24 cellular contexts compared by ENCODE assay signal in genomic region chr20:4267242-4267641, GRCh38. TPM values are rescaled to one million over a fixed set of nuclear protein-coding genes. Genes with fewer than 3 reads are reported as not detected.
"Had no signal": no experiment of that assay in that cellular context is flagged by ENCODE, and none has a peak within 500 bp of the region (broad histone marks: within the 10 kb centered on the region; RNA-seq: fewer than 3 reads in every experiment).

No MANE protein-coding gene starts in this region.

- DNase-seq: activated B cell treated with CpG ODN at 0.5 μM for 24 hours; activated CD4-positive, alpha-beta T cell treated with anti-CD3 and anti-CD28 coated beads for 1 hour; activated CD4-positive, alpha-beta T cell treated with anti-CD3 and anti-CD28 coated beads, Interleukin-2, amount 10 ng/mL, durations not matched to agents 24 days and 14 days; activated CD4-positive, alpha-beta T cell treated with anti-CD3 and anti-CD28 coated beads, Interleukin-2, amount 50 U/mL, for 48 hours; activated CD8-positive, alpha-beta memory T cell treated with anti-CD3 and anti-CD28 coated beads, Interleukin-2, amount 10 ng/mL, durations not matched to agents 7 days and 5 days; activated effector memory CD4-positive, alpha-beta T cell treated with anti-CD3 and anti-CD28 coated beads, Interleukin-2, amount 50 U/mL, for 16 hours; activated naive CD4-positive, alpha-beta T cell treated with Interleukin-2 at 50 U/mL for 16 hours; activated T-cell treated with anti-CD3 and anti-CD28 coated beads, Interleukin-2, amount 50 U/mL, for 24 hours; amygdala; NCI-H1048; NCI-H146; NCI-H187 treated with DMSO at 0.1 percent for 48 hours; NCI-H2081 treated with DMSO at 0.1 percent for 48 hours; NCI-H345; NCI-H510A; NCI-H526 treated with DMSO at 0.1 percent for 48 hours had no signal

- H3K4me3 Mint-ChIP-seq: activated B cell treated with CpG ODN at 0.5 μM for 24 hours; activated CD4-positive, alpha-beta T cell treated with anti-CD3 and anti-CD28 coated beads, Interleukin-2, amount 10 ng/mL, durations not matched to agents 24 days and 14 days; activated CD8-positive, alpha-beta memory T cell treated with anti-CD3 and anti-CD28 coated beads, Interleukin-2, amount 10 ng/mL, durations not matched to agents 7 days and 5 days; activated naive CD8-positive, alpha-beta T cell; activated T-cell treated with anti-CD3 and anti-CD28 coated beads, Interleukin-2, amount 50 U/mL, for 24 hours; brain; central memory CD8-positive, alpha-beta T cell; T-helper 1 cell treated with Interleukin-12 subunit alpha and Interleukin-12 subunit beta and Interleukin-4 antibody, amounts not matched to agents 30 μg/mL and 1 μg/mL, for 36 hours had no signal

- H3K27ac ChIP-seq: SK-N-MC had no signal

- H3K36me3 Mint-ChIP-seq: activated CD8-positive, alpha-beta memory T cell treated with anti-CD3 and anti-CD28 coated beads, Interleukin-2, amount 10 ng/mL, durations not matched to agents 7 days and 5 days; activated naive CD8-positive, alpha-beta T cell; brain had no signal

- H3K27ac Mint-ChIP-seq: activated B cell treated with CpG ODN at 0.5 μM for 24 hours; activated CD4-positive, alpha-beta T cell treated with anti-CD3 and anti-CD28 coated beads, Interleukin-2, amount 10 ng/mL, durations not matched to agents 24 days and 14 days; activated CD8-positive, alpha-beta memory T cell treated with anti-CD3 and anti-CD28 coated beads, Interleukin-2, amount 10 ng/mL, durations not matched to agents 7 days and 5 days; activated naive CD8-positive, alpha-beta T cell; activated T-cell treated with anti-CD3 and anti-CD28 coated beads, Interleukin-2, amount 50 U/mL, for 24 hours; brain; T-helper 1 cell treated with Interleukin-12 subunit alpha and Interleukin-12 subunit beta and Interleukin-4 antibody, amounts not matched to agents 30 μg/mL and 1 μg/mL, for 36 hours had no signal

- H3K4me1 Mint-ChIP-seq: activated B cell treated with CpG ODN at 0.5 μM for 24 hours; activated CD4-positive, alpha-beta T cell treated with anti-CD3 and anti-CD28 coated beads, Interleukin-2, amount 10 ng/mL, durations not matched to agents 24 days and 14 days; activated CD8-positive, alpha-beta memory T cell treated with anti-CD3 and anti-CD28 coated beads, Interleukin-2, amount 10 ng/mL, durations not matched to agents 7 days and 5 days; brain; central memory CD8-positive, alpha-beta T cell had no signal

- H3K4me3 ChIP-seq: SK-N-MC had no signal

RNA-seq across cellular contexts. Expression of gene ADRA1D, which starts 18.2 kb away (rescaled TPM):
- total RNA-seq: activated B cell treated with CpG ODN at 0.5 μM for 24 hours; activated CD4-positive, alpha-beta T cell treated with anti-CD3 and anti-CD28 coated beads, Interleukin-2, amount 10 ng/mL, durations not matched to agents 24 days and 14 days; activated CD8-positive, alpha-beta memory T cell treated with anti-CD3 and anti-CD28 coated beads, Interleukin-2, amount 10 ng/mL, durations not matched to agents 7 days and 5 days; astrocyte; LHCN-M2; OCI-LY7 had no signal
